In the genomic region with DNA sequence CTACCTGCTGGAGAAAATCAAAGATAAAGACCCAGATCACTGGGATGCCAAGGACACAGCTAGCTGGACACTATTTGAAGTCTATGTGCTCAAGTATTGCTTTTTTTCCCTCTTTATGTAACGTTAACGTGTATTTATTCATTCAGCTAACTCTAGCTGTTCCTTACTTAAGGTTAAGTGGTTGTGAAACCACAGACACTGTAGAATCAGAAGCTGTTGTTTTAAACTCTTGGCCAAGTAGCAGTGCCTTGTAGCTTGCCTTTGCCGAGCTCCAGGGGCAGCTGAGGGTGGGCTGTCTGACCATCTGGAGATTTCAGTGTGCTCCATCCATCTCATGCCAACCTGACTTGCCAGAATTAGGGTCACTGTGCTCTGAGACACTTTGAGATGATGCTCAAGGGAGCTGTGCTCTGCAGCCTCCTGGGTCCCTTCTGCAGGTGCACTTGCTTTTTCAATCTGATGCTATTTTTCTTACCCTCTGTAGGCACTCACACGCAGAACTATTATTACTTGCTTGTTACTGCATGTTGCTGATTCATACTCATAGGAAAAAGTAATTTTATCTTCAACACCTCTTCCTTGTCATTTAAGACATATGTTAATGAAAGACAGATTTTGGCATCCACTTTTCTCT, we compare ENCODE assay signal across 1 cellular context.
TF ChIP-seq lines count a peak whose summit lies in the region.

No MANE protein-coding gene starts in this region.

TF ChIP-seq in GM12878, 131 proteins besides CTCF, POLR2A, EP300 and RAD21 (continued from another document and continues in another):
- TF ChIP-seq, protein P1, sequence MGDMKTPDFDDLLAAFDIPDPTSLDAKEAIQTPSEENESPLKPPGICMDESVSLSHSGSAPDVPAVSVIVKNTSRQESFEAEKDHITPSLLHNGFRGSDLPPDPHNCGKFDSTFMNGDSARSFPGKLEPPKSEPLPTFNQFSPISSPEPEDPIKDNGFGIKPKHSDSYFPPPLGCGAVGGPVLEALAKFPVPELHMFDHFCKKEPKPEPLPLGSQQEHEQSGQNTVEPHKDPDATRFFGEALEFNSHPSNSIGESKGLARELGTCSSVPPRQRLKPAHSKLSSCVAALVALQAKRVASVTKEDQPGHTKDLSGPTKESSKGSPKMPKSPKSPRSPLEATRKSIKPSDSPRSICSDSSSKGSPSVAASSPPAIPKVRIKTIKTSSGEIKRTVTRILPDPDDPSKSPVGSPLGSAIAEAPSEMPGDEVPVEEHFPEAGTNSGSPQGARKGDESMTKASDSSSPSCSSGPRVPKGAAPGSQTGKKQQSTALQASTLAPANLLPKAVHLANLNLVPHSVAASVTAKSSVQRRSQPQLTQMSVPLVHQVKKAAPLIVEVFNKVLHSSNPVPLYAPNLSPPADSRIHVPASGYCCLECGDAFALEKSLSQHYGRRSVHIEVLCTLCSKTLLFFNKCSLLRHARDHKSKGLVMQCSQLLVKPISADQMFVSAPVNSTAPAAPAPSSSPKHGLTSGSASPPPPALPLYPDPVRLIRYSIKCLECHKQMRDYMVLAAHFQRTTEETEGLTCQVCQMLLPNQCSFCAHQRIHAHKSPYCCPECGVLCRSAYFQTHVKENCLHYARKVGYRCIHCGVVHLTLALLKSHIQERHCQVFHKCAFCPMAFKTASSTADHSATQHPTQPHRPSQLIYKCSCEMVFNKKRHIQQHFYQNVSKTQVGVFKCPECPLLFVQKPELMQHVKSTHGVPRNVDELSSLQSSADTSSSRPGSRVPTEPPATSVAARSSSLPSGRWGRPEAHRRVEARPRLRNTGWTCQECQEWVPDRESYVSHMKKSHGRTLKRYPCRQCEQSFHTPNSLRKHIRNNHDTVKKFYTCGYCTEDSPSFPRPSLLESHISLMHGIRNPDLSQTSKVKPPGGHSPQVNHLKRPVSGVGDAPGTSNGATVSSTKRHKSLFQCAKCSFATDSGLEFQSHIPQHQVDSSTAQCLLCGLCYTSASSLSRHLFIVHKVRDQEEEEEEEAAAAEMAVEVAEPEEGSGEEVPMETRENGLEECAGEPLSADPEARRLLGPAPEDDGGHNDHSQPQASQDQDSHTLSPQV (IDR thresholded peaks at IDR 0.05), result no peak
- TF ChIP-seq CBFB (IDR thresholded peaks at IDR 0.05; ENCODE audit: low read depth) (peak; percentile 62; the same call in 1 of the 2 replicates), ZZZ3 (IDR thresholded peaks at IDR 0.05; ENCODE audit: control insufficient read depth, insufficient read length, low read depth) (no peak), MYB (IDR thresholded peaks at IDR 0.05; ENCODE audit: borderline replicate concordance, low read depth, low read length) (no peak), SMAD5 (IDR thresholded peaks at IDR 0.05; ENCODE audit: low read depth) (no peak), STAT1 (conservative IDR thresholded peaks at IDR 0.05) (no peak), MYC (IDR thresholded peaks at IDR 0.05; ENCODE audit: insufficient read depth, insufficient read length, insufficient replicate concordance, low read length, severe bottlenecking) (no peak), CREB1 (IDR thresholded peaks at IDR 0.05; ENCODE audit: low read depth) (peak; percentile 66), ZSCAN29 (IDR thresholded peaks at IDR 0.05) (no peak), NR2C1 (IDR thresholded peaks at IDR 0.05) (no peak), ASH2L (IDR thresholded peaks at IDR 0.05; ENCODE audit: borderline replicate concordance, low read depth) (peak; percentile 61; the same call in 1 of the 2 replicates), PAX5 (IDR thresholded peaks at IDR 0.05; ENCODE audit: borderline replicate concordance, low read depth, low read length) (peak; percentile 13; the same call in 1 of the 2 replicates), IKZF2 (IDR thresholded peaks at IDR 0.05) (peak in 1 of 2 experiments; percentile 17; a peak in 2 of 4 replicates), EZH2 (IDR thresholded peaks at IDR 0.05; ENCODE audit: borderline replicate concordance, control insufficient read depth, low read depth, low read length) (no peak), SPI1 (IDR thresholded peaks at IDR 0.05; ENCODE audit: borderline replicate concordance, insufficient read depth, low read depth, low read length) (no peak), ATF7 (IDR thresholded peaks at IDR 0.05; ENCODE audit: low read depth) (no peak), ESRRA (IDR thresholded peaks at IDR 0.05; ENCODE audit: low read length) (no peak), MTA2 (IDR thresholded peaks at IDR 0.05; ENCODE audit: low read depth) (peak; percentile 70), NFXL1 (IDR thresholded peaks at IDR 0.05; ENCODE audit: borderline replicate concordance) (no peak), SREBF1 (IDR thresholded peaks at IDR 0.05; ENCODE audit: low read length) (no peak), SMARCA5 (IDR thresholded peaks at IDR 0.05) (0 out of 2 replicates have a peak, but pooled peaks have one; percentile 15), NR2F1 (conservative IDR thresholded peaks at IDR 0.05) (peak; percentile 15; the same call in 1 of the 2 replicates), KDM1A (IDR thresholded peaks at IDR 0.05; ENCODE audit: borderline replicate concordance) (no peak), PAX8 (IDR thresholded peaks at IDR 0.05) (no peak), ZNF274 (IDR thresholded peaks at IDR 0.05; ENCODE audit: insufficient read depth, insufficient read length) (no peak), HDAC2 (IDR thresholded peaks at IDR 0.05) (no peak), LARP7 (IDR thresholded peaks at IDR 0.05) (no peak)
- TF ChIP-seq, protein P2, sequence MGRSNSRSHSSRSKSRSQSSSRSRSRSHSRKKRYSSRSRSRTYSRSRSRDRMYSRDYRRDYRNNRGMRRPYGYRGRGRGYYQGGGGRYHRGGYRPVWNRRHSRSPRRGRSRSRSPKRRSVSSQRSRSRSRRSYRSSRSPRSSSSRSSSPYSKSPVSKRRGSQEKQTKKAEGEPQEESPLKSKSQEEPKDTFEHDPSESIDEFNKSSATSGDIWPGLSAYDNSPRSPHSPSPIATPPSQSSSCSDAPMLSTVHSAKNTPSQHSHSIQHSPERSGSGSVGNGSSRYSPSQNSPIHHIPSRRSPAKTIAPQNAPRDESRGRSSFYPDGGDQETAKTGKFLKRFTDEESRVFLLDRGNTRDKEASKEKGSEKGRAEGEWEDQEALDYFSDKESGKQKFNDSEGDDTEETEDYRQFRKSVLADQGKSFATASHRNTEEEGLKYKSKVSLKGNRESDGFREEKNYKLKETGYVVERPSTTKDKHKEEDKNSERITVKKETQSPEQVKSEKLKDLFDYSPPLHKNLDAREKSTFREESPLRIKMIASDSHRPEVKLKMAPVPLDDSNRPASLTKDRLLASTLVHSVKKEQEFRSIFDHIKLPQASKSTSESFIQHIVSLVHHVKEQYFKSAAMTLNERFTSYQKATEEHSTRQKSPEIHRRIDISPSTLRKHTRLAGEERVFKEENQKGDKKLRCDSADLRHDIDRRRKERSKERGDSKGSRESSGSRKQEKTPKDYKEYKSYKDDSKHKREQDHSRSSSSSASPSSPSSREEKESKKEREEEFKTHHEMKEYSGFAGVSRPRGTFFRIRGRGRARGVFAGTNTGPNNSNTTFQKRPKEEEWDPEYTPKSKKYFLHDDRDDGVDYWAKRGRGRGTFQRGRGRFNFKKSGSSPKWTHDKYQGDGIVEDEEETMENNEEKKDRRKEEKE (IDR thresholded peaks at IDR 0.05), result no peak
- TF ChIP-seq, protein P3, sequence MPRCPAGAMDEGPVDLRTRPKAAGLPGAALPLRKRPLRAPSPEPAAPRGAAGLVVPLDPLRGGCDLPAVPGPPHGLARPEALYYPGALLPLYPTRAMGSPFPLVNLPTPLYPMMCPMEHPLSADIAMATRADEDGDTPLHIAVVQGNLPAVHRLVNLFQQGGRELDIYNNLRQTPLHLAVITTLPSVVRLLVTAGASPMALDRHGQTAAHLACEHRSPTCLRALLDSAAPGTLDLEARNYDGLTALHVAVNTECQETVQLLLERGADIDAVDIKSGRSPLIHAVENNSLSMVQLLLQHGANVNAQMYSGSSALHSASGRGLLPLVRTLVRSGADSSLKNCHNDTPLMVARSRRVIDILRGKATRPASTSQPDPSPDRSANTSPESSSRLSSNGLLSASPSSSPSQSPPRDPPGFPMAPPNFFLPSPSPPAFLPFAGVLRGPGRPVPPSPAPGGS (IDR thresholded peaks at IDR 0.05; ENCODE audit: borderline replicate concordance, insufficient read depth, low read depth, low read length, poor library complexity, severe bottlenecking), result peak; percentile 78
- TF ChIP-seq, protein P4, sequence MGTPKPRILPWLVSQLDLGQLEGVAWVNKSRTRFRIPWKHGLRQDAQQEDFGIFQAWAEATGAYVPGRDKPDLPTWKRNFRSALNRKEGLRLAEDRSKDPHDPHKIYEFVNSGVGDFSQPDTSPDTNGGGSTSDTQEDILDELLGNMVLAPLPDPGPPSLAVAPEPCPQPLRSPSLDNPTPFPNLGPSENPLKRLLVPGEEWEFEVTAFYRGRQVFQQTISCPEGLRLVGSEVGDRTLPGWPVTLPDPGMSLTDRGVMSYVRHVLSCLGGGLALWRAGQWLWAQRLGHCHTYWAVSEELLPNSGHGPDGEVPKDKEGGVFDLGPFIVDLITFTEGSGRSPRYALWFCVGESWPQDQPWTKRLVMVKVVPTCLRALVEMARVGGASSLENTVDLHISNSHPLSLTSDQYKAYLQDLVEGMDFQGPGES (IDR thresholded peaks at IDR 0.05), result no peak
- TF ChIP-seq, protein P5, sequence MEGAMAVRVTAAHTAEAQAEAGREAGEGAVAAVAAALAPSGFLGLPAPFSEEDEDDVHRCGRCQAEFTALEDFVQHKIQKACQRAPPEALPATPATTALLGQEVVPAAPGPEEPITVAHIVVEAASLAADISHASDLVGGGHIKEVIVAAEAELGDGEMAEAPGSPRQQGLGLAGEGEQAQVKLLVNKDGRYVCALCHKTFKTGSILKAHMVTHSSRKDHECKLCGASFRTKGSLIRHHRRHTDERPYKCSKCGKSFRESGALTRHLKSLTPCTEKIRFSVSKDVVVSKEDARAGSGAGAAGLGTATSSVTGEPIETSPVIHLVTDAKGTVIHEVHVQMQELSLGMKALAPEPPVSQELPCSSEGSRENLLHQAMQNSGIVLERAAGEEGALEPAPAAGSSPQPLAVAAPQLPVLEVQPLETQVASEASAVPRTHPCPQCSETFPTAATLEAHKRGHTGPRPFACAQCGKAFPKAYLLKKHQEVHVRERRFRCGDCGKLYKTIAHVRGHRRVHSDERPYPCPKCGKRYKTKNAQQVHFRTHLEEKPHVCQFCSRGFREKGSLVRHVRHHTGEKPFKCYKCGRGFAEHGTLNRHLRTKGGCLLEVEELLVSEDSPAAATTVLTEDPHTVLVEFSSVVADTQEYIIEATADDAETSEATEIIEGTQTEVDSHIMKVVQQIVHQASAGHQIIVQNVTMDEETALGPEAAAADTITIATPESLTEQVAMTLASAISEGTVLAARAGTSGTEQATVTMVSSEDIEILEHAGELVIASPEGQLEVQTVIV (IDR thresholded peaks at IDR 0.05; ENCODE audit: borderline replicate concordance, partially characterized antibody), result no peak
- TF ChIP-seq, protein P6, sequence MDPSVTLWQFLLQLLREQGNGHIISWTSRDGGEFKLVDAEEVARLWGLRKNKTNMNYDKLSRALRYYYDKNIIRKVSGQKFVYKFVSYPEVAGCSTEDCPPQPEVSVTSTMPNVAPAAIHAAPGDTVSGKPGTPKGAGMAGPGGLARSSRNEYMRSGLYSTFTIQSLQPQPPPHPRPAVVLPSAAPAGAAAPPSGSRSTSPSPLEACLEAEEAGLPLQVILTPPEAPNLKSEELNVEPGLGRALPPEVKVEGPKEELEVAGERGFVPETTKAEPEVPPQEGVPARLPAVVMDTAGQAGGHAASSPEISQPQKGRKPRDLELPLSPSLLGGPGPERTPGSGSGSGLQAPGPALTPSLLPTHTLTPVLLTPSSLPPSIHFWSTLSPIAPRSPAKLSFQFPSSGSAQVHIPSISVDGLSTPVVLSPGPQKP (IDR thresholded peaks at IDR 0.05; ENCODE audit: low read depth, low read length), result no peak
- TF ChIP-seq, protein P7, sequence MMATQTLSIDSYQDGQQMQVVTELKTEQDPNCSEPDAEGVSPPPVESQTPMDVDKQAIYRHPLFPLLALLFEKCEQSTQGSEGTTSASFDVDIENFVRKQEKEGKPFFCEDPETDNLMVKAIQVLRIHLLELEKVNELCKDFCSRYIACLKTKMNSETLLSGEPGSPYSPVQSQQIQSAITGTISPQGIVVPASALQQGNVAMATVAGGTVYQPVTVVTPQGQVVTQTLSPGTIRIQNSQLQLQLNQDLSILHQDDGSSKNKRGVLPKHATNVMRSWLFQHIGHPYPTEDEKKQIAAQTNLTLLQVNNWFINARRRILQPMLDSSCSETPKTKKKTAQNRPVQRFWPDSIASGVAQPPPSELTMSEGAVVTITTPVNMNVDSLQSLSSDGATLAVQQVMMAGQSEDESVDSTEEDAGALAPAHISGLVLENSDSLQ (IDR thresholded peaks at IDR 0.05), result no peak
- TF ChIP-seq, protein P8, sequence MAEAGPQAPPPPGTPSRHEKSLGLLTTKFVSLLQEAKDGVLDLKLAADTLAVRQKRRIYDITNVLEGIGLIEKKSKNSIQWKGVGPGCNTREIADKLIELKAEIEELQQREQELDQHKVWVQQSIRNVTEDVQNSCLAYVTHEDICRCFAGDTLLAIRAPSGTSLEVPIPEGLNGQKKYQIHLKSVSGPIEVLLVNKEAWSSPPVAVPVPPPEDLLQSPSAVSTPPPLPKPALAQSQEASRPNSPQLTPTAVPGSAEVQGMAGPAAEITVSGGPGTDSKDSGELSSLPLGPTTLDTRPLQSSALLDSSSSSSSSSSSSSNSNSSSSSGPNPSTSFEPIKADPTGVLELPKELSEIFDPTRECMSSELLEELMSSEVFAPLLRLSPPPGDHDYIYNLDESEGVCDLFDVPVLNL (IDR thresholded peaks at IDR 0.05; ENCODE audit: low read depth, low read length), result no peak
- TF ChIP-seq, protein P9, sequence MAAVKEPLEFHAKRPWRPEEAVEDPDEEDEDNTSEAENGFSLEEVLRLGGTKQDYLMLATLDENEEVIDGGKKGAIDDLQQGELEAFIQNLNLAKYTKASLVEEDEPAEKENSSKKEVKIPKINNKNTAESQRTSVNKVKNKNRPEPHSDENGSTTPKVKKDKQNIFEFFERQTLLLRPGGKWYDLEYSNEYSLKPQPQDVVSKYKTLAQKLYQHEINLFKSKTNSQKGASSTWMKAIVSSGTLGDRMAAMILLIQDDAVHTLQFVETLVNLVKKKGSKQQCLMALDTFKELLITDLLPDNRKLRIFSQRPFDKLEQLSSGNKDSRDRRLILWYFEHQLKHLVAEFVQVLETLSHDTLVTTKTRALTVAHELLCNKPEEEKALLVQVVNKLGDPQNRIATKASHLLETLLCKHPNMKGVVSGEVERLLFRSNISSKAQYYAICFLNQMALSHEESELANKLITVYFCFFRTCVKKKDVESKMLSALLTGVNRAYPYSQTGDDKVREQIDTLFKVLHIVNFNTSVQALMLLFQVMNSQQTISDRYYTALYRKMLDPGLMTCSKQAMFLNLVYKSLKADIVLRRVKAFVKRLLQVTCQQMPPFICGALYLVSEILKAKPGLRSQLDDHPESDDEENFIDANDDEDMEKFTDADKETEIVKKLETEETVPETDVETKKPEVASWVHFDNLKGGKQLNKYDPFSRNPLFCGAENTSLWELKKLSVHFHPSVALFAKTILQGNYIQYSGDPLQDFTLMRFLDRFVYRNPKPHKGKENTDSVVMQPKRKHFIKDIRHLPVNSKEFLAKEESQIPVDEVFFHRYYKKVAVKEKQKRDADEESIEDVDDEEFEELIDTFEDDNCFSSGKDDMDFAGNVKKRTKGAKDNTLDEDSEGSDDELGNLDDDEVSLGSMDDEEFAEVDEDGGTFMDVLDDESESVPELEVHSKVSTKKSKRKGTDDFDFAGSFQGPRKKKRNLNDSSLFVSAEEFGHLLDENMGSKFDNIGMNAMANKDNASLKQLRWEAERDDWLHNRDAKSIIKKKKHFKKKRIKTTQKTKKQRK (IDR thresholded peaks at IDR 0.05; ENCODE audit: low read depth, low read length), result no peak
